ENCODE assay signal across 17 cellular contexts in genomic region chr11:64095949-64096348, GRCh38.
A peak's percentile ranks its signal among the peaks of the same experiment; 100 is the strongest.
DNase-seq lines count a peak whose midpoint lies in the region; ATAC-seq and TF ChIP-seq lines count a peak whose summit lies in the region.
"Had no signal": no experiment of that assay in that cellular context is flagged by ENCODE, and none has a peak within 500 bp of the region (broad histone marks: within the 10 kb centered on the region; RNA-seq: fewer than 3 reads in every experiment).

No MANE protein-coding gene starts in this region.

- 71% methylated on average over 1 of the region's 14 CpGs for WGBS in suprapubic skin

- no peak overlapping the region for H3K4me2 ChIP-seq in neural cell (ENCODE audit: low read length)

- no peak overlapping the region for H3K4me3 ChIP-seq in neural cell (ENCODE audit: low read length)
- H3K4me3 ChIP-seq in suprapubic skin = no peak overlapping the region
- H3K4me3 ChIP-seq: breast epithelium, right lobe of liver, testis had no signal

- no peaks in the 10 kb centered on the region for H3K36me3 ChIP-seq in neural cell (ENCODE audit: insufficient read depth, low read length)
- H3K36me3 ChIP-seq in suprapubic skin = no peaks in the 10 kb centered on the region
- H3K36me3 ChIP-seq: breast epithelium, right lobe of liver had no signal

- no peak for TF ChIP-seq CTCF in neural cell (IDR thresholded peaks at IDR 0.05; ENCODE audit: poor library complexity, severe bottlenecking)
- TF ChIP-seq CTCF in suprapubic skin (IDR thresholded peaks at IDR 0.05) = no peak

- H3K9ac ChIP-seq in neural cell (ENCODE audit: low read length) = peak overlapping the region; percentile 29

- no peaks in the 10 kb centered on the region for H3K27me3 ChIP-seq in neural cell (ENCODE audit: insufficient read depth, low read depth, low read length)
- H3K27me3 ChIP-seq in suprapubic skin = no peaks in the 10 kb centered on the region
- H3K27me3 ChIP-seq: breast epithelium, right lobe of liver, testis had no signal

- no peak for ATAC-seq in HG02840 (IDR thresholded peaks at IDR 0.05; ENCODE audit: low FRiP score, unreplicated experiment)
- ATAC-seq: right lobe of liver had no signal

- H4K20me1 ChIP-seq in neural cell (ENCODE audit: insufficient read depth) = no peaks in the 10 kb centered on the region

- H3K27ac ChIP-seq in neural cell (ENCODE audit: low read length) = no peak overlapping the region
- no peak overlapping the region for H3K27ac ChIP-seq in suprapubic skin
- H3K27ac ChIP-seq: breast epithelium, right lobe of liver, testis had no signal

- H3K9me3 ChIP-seq in neural cell (ENCODE audit: low read length) (no peaks in the 10 kb centered on the region), suprapubic skin (no peaks in the 10 kb centered on the region)
- H3K9me3 ChIP-seq: breast epithelium, right lobe of liver, testis had no signal

- H3K4me1 ChIP-seq in suprapubic skin = peaks cover 6% of the 10 kb centered on the region
- H3K4me1 ChIP-seq: breast epithelium had no signal

- DNase-seq in COR-L47 (lab: John Stamatoyannopoulos, UW) (peak; percentile 84), NCI-H1105 treated with DMSO at 0.1 percent for 48 hours (lab: John Stamatoyannopoulos, UW) (peak; percentile 76), SHP77 treated with DMSO at 0.1 percent for 48 hours (lab: John Stamatoyannopoulos, UW) (peak; percentile 38), SIG-M5 treated with dmso at 0.1 percent for 504 hours (lab: John Stamatoyannopoulos, UW; ENCODE audit: unreplicated experiment) (no peak), suprapubic skin (ENCODE audit: low spot score in 2 of 2) (no peak)
- no peak for DNase-seq in effector CD4-positive, alpha-beta T cell
- DNase-seq: activated CD4-positive, alpha-beta memory T cell treated with anti-CD3 and anti-CD28 coated beads, Interleukin-2, amount 10 ng/mL, durations not matched to agents 7 days and 5 days; activated naive CD8-positive, alpha-beta T cell treated with anti-CD3 and anti-CD28 coated beads for 36 hours; activated T-cell treated with anti-CD3 and anti-CD28 coated beads, Interleukin-2, amount 50 U/mL, for 48 hours; effector CD8-positive, alpha-beta T cell; NCI-H82; right lobe of liver; stimulated activated CD4-positive, alpha-beta T cell treated with anti-CD3 and anti-CD28 coated beads, Interleukin-1b, Interleukin-23, amount 100 ng/mL, for 48 hours; testis had no signal

- H3K9me2 ChIP-seq in neural cell (ENCODE audit: insufficient read depth, low read length) = no peaks in the 10 kb centered on the region

- no peak for TF ChIP-seq RAD21 in neural cell (conservative IDR thresholded peaks at IDR 0.05)

- TF ChIP-seq EP300 in neural cell (conservative IDR thresholded peaks at IDR 0.05; ENCODE audit: poor library complexity, severe bottlenecking) (no peak), suprapubic skin (IDR thresholded peaks at IDR 0.05) (no peak)

- H3F3A ChIP-seq in neural cell (ENCODE audit: insufficient read depth, low read length, poor library complexity, severe bottlenecking) = no peaks in the 10 kb centered on the region

- no peaks in the 10 kb centered on the region for H3K79me2 ChIP-seq in neural cell (replicated peaks; ENCODE audit: insufficient read depth, low read length)

- no peak for TF ChIP-seq POLR2A in suprapubic skin (IDR thresholded peaks at IDR 0.05)

- H2AFZ ChIP-seq in neural cell (ENCODE audit: low read depth, low read length) = no peak overlapping the region

TF ChIP-seq in neural cell, 6 proteins besides CTCF, POLR2A, EP300 and RAD21:
- no peak for TF ChIP-seq REST (IDR thresholded peaks at IDR 0.05; ENCODE audit: borderline replicate concordance)
- no peak for TF ChIP-seq EZH2 (IDR thresholded peaks at IDR 0.05; ENCODE audit: borderline replicate concordance, insufficient read depth, low read length, poor library complexity, severe bottlenecking)
- TF ChIP-seq SMC3 (conservative IDR thresholded peaks at IDR 0.05; ENCODE audit: poor library complexity) = no peak
- TF ChIP-seq POLR2AphosphoS5 (IDR thresholded peaks at IDR 0.05) = no peak
- no peak for TF ChIP-seq MXI1 (conservative IDR thresholded peaks at IDR 0.05; ENCODE audit: poor library complexity, severe bottlenecking)
- TF ChIP-seq TAF1 (IDR thresholded peaks at IDR 0.05; ENCODE audit: low read depth) = no peak

Comparison
In these comparisons a context has a peak if more than half of its experiments do, and no peak if none do; other contexts are left out.
1. DNase-seq: peak in COR-L47 (single experiment), NCI-H1105 treated with DMSO at 0.1 percent for 48 hours (single experiment) and SHP77 treated with DMSO at 0.1 percent for 48 hours (single experiment); none in SIG-M5 treated with dmso at 0.1 percent for 504 hours (single experiment), suprapubic skin (0 of 2) and effector CD4-positive, alpha-beta T cell (single experiment).